ENCODE assay signal across 10 cellular contexts in genomic region chr1:65719391-65719790, GRCh38.
"Had no signal": no experiment of that assay in that cellular context is flagged by ENCODE, and none has a peak within 500 bp of the region (broad histone marks: within the 10 kb centered on the region; RNA-seq: fewer than 3 reads in every experiment).

No MANE protein-coding gene starts in this region.

- ATAC-seq: HepG2 had no signal

- H3K27ac ChIP-seq: GM23248, HL-60, KMS-11 had no signal

- DNase-seq: GM23248, GOT3, H9, HCEC 1CT, HFFc6, KBM-7 had no signal

- H3K9ac ChIP-seq: GM23248, KMS-11 had no signal

- FAIRE-seq: H54, HepG2 had no signal

- H3K4me3 ChIP-seq: GM23248 had no signal

- H3K4me2 ChIP-seq: KMS-11 had no signal

- H2AFZ ChIP-seq: GM23248 had no signal
